Comparison of ENCODE assay signal across 1 cellular context in genomic region chr6:46491789-46492547, GRCh38.
A peak's percentile ranks its signal among the peaks of the same experiment; 100 is the strongest.
TF ChIP-seq lines count a peak whose summit lies in the region.

No MANE protein-coding gene starts in this region.

TF ChIP-seq in HepG2, 621 proteins besides CTCF, POLR2A, EP300 and RAD21 (continued from another document):
- TF ChIP-seq ZNF18 (CRISPR knock-in tag; IDR thresholded peaks at IDR 0.05; ENCODE audit: insufficient replicate concordance) (no peak), ZNF232 (CRISPR knock-in tag; IDR thresholded peaks at IDR 0.05; ENCODE audit: borderline replicate concordance) (no peak), STAG1 (CRISPR knock-in tag; IDR thresholded peaks at IDR 0.05) (peak; percentile 47), ZNF263 (CRISPR knock-in tag; IDR thresholded peaks at IDR 0.05) (peak; percentile 87), MTA1 (CRISPR knock-in tag; IDR thresholded peaks at IDR 0.05; ENCODE audit: borderline replicate concordance) (0 out of 2 replicates have a peak, but pooled peaks have one; percentile 8), JARID2 (CRISPR knock-in tag; IDR thresholded peaks at IDR 0.05; ENCODE audit: insufficient replicate concordance) (peak; percentile 50), TBX2 (CRISPR knock-in tag; IDR thresholded peaks at IDR 0.05; ENCODE audit: borderline replicate concordance) (0 out of 2 replicates have a peak, but pooled peaks have one; percentile 26), HNRNPL (IDR thresholded peaks at IDR 0.05; ENCODE audit: low read depth, low read length) (peak; percentile 84), ZNF350 (CRISPR knock-in tag; IDR thresholded peaks at IDR 0.05; ENCODE audit: borderline replicate concordance, low read depth) (peak; percentile 53; the same call in 1 of the 2 replicates), RBM39 (IDR thresholded peaks at IDR 0.05; ENCODE audit: low read depth, low read length, poor library complexity, severe bottlenecking) (peak; percentile 62)
